ENCODE assay signal across 8 cellular contexts in the genomic region with DNA sequence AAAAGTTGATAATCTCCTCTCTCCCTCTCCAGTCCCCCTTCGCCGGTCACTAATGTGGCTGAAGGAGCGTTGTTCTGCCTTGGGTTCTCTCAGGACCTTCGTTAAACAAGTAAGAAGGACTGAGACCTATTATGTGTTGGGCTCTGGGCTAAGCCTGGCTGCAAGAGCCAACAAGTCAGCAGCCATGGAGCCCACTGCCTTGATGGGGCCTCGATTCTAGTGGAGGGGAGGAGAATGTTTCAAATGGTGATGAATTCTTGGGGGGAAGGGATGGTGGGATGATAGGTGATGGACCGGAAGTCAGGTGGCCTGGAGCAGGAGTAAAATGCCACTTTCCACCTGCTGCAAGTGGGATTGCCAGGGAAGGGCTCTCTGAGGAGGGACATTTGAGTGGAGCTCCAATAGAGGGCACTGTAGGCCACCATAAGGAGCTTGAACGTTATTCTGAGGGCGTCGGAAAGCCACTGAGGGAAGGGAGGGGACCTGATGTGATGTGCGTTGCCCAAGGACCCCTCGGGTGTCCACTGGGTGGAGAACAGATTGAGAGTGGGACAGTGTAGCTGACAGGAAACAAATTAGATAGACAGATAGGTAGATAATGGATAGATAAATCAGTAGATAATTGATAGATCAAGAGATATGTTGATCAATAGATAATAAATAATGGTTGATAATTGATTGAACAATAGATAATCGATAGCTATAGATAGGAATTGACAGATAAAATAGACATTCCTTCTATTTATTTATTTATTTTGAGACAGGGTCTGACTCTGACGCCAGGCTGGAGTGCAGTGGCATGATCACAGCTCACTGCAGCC. TPM values are rescaled to one million over a fixed set of nuclear protein-coding genes. Genes with fewer than 3 reads are reported as not detected.
DNase-seq lines count a peak whose midpoint lies in the region; ATAC-seq and TF ChIP-seq lines count a peak whose summit lies in the region.

No MANE protein-coding gene starts in this region.

- H3K27ac Mint-ChIP-seq in CD8-positive, alpha-beta T cell = no peak overlapping the region
- no peak overlapping the region for H3K27ac Mint-ChIP-seq in activated naive CD8-positive, alpha-beta T cell treated with anti-CD3 and anti-CD28 coated beads, Interleukin-2, amount 10 ng/mL, durations not matched to agents 7 days and 5 days
- H3K27ac Mint-ChIP-seq in stimulated activated naive B cell treated with anti-CD40 and anti-IgM and Interleukin-4, amounts not matched to agents 10 μg/mL and 1 μg/mL and 100 μg/mL, for 72 hours = peak overlapping the region; percentile 16

- intact Hi-C loops in CD8-positive, alpha-beta T cell (cut with DNase I, micrococcal nuclease) = loop anchor here (2.0 kb wide), 1 partner anchor 243 kb away; no protein-coding TSS in a partner anchor
- intact Hi-C loops in right cardiac atrium (cut with DNase I) = loop anchor here (2.0 to 10.0 kb wide), 5 partner anchors 63 to 440 kb away; a partner anchor contains a TSS

- CTCF ChIA-PET in CD8-positive, alpha-beta T cell (lab: Charles Lee) = interaction anchor here (0.5 to 8.1 kb wide), 39 partner anchors 9 to 806 kb away, joined by 3 to 131 read pairs (median 6); a partner anchor contains a TSS

- no peaks in the 10 kb centered on the region for H3K36me3 ChIP-seq in CD8-positive, alpha-beta T cell (ENCODE audit: insufficient read depth, low read length)
- no peaks in the 10 kb centered on the region for H3K36me3 ChIP-seq in H7 (replicated peaks; ENCODE audit: control insufficient read depth, insufficient read depth, low read length)

- H3K36me3 Mint-ChIP-seq in CD8-positive, alpha-beta T cell = no peaks in the 10 kb centered on the region
- no peaks in the 10 kb centered on the region for H3K36me3 Mint-ChIP-seq in activated naive CD8-positive, alpha-beta T cell treated with anti-CD3 and anti-CD28 coated beads, Interleukin-2, amount 10 ng/mL, durations not matched to agents 7 days and 5 days
- no peaks in the 10 kb centered on the region for H3K36me3 Mint-ChIP-seq in stimulated activated naive B cell treated with anti-CD40 and anti-IgM and Interleukin-4, amounts not matched to agents 10 μg/mL and 1 μg/mL and 100 μg/mL, for 72 hours

- no peak overlapping the region for H3K4me3 ChIP-seq in CD8-positive, alpha-beta T cell (ENCODE audit: low read depth, low read length)
- H3K4me3 ChIP-seq in H7 (ENCODE audit: insufficient read depth, low read depth, low read length) (no peak overlapping the region), right cardiac atrium (ENCODE audit: low read length) (no peak overlapping the region)

- no peaks in the 10 kb centered on the region for H3K27me3 ChIP-seq in CD8-positive, alpha-beta T cell (ENCODE audit: insufficient read depth, low read length)
- H3K27me3 ChIP-seq in H7 (ENCODE audit: control insufficient read depth, insufficient read depth, low read length) (no peaks in the 10 kb centered on the region), right cardiac atrium (ENCODE audit: control insufficient read depth, insufficient read depth) (no peaks in the 10 kb centered on the region)

- no peaks in the 10 kb centered on the region for H3K9me3 Mint-ChIP-seq in CD8-positive, alpha-beta T cell
- no peaks in the 10 kb centered on the region for H3K9me3 Mint-ChIP-seq in activated naive CD8-positive, alpha-beta T cell treated with anti-CD3 and anti-CD28 coated beads, Interleukin-2, amount 10 ng/mL, durations not matched to agents 7 days and 5 days
- H3K9me3 Mint-ChIP-seq in stimulated activated naive B cell treated with anti-CD40 and anti-IgM and Interleukin-4, amounts not matched to agents 10 μg/mL and 1 μg/mL and 100 μg/mL, for 72 hours = no peaks in the 10 kb centered on the region

- ATAC-seq in CD8-positive, alpha-beta T cell = peak; percentile 33
- no peak for ATAC-seq in activated naive CD8-positive, alpha-beta T cell treated with anti-CD3 and anti-CD28 coated beads, Interleukin-2, amount 10 ng/mL, durations not matched to agents 7 days and 5 days (ENCODE audit: low read depth)
- peak; percentile 29 to 42 for ATAC-seq in right cardiac atrium
- ATAC-seq in stimulated activated naive B cell treated with anti-CD40 and anti-IgM and Interleukin-4, amounts not matched to agents 10 μg/mL and 1 μg/mL and 100 μg/mL, for 72 hours (replicated peaks) = peak in 1 of 2 donors; percentile 56
- ATAC-seq in GM19395 (IDR thresholded peaks at IDR 0.05; ENCODE audit: unreplicated experiment) = no peak

- peak in 2 of 7 experiments; percentile 22 to 34 for DNase-seq in CD8-positive, alpha-beta T cell
- DNase-seq in H7 = peak; percentile 80
- peak; percentile 67 for DNase-seq in NCI-H748 (lab: John Stamatoyannopoulos, UW; ENCODE audit: unreplicated experiment)
- DNase-seq in activated naive CD8-positive, alpha-beta T cell treated with anti-CD3 and anti-CD28 coated beads, Interleukin-2, amount 10 ng/mL, durations not matched to agents 7 days and 5 days = peak; percentile 32
- DNase-seq in right cardiac atrium = peak in 1 of 3 donors; percentile 28
- DNase-seq in stimulated activated naive B cell treated with anti-CD40 and anti-IgM and Interleukin-4, amounts not matched to agents 10 μg/mL and 1 μg/mL and 100 μg/mL, for 72 hours = no peak
- no peak for DNase-seq in medulla oblongata (ENCODE audit: extremely low spot score)

- POLR2A ChIA-PET in CD8-positive, alpha-beta T cell (lab: Charles Lee) = no interaction called here
- POLR2A ChIA-PET in activated naive CD8-positive, alpha-beta T cell treated with anti-CD3 and anti-CD28 coated beads, Interleukin-2, amount 10 ng/mL, durations not matched to agents 7 days and 5 days (lab: Charles Lee) = interaction anchor here (0.6 to 1.0 kb wide), 3 partner anchors 53 to 149 kb away, joined by 3 to 5 read pairs (median 3); a partner anchor contains a TSS

- no peaks in the 10 kb centered on the region for H3K9me3 ChIP-seq in CD8-positive, alpha-beta T cell (ENCODE audit: low read length)
- no peaks in the 10 kb centered on the region for H3K9me3 ChIP-seq in right cardiac atrium (ENCODE audit: control insufficient read depth, low read length)

- peaks cover 3% of the 10 kb centered on the region for H3K27me3 Mint-ChIP-seq in CD8-positive, alpha-beta T cell (ENCODE audit: low read depth)
- peaks cover 14% of the 10 kb centered on the region for H3K27me3 Mint-ChIP-seq in activated naive CD8-positive, alpha-beta T cell treated with anti-CD3 and anti-CD28 coated beads, Interleukin-2, amount 10 ng/mL, durations not matched to agents 7 days and 5 days
- H3K27me3 Mint-ChIP-seq in stimulated activated naive B cell treated with anti-CD40 and anti-IgM and Interleukin-4, amounts not matched to agents 10 μg/mL and 1 μg/mL and 100 μg/mL, for 72 hours = peaks cover 7 to 12% of the 10 kb centered on the region in 2 donors

- peak; percentile 43 for TF ChIP-seq CTCF in CD8-positive, alpha-beta T cell (IDR thresholded peaks at IDR 0.05)

- no peak overlapping the region for H3K27ac ChIP-seq in CD8-positive, alpha-beta T cell (ENCODE audit: low read depth, low read length)
- no peak overlapping the region for H3K27ac ChIP-seq in right cardiac atrium (ENCODE audit: low read length)

- H3K4me1 Mint-ChIP-seq in CD8-positive, alpha-beta T cell (ENCODE audit: low read depth) = peaks cover 5% of the 10 kb centered on the region
- peaks cover 6% of the 10 kb centered on the region for H3K4me1 Mint-ChIP-seq in activated naive CD8-positive, alpha-beta T cell treated with anti-CD3 and anti-CD28 coated beads, Interleukin-2, amount 10 ng/mL, durations not matched to agents 7 days and 5 days
- peaks cover 7 to 18% of the 10 kb centered on the region in 2 donors for H3K4me1 Mint-ChIP-seq in stimulated activated naive B cell treated with anti-CD40 and anti-IgM and Interleukin-4, amounts not matched to agents 10 μg/mL and 1 μg/mL and 100 μg/mL, for 72 hours

- H3K4me3 Mint-ChIP-seq in CD8-positive, alpha-beta T cell = no peak overlapping the region
- H3K4me3 Mint-ChIP-seq in activated naive CD8-positive, alpha-beta T cell treated with anti-CD3 and anti-CD28 coated beads, Interleukin-2, amount 10 ng/mL, durations not matched to agents 7 days and 5 days = no peak overlapping the region
- no peak overlapping the region for H3K4me3 Mint-ChIP-seq in stimulated activated naive B cell treated with anti-CD40 and anti-IgM and Interleukin-4, amounts not matched to agents 10 μg/mL and 1 μg/mL and 100 μg/mL, for 72 hours

- 33% methylated on average over 13 of the region's 13 CpGs for WGBS in right cardiac atrium

- H3K4me1 ChIP-seq in CD8-positive, alpha-beta T cell (ENCODE audit: insufficient read depth, low read length) = peaks cover 7% of the 10 kb centered on the region
- no peaks in the 10 kb centered on the region for H3K4me1 ChIP-seq in right cardiac atrium (ENCODE audit: control insufficient read depth, insufficient read depth, low read length)

RNA-seq across cellular contexts. Expression of a gene that starts 18.3 kb away (rescaled TPM):
- not detected for total RNA-seq in CD8-positive, alpha-beta T cell
- 1.7 and 2.4 TPM in 2 replicates for total RNA-seq in H7 (2014; rRNA removed; shearing (Covaris generic))
- total RNA-seq in activated naive CD8-positive, alpha-beta T cell treated with anti-CD3 and anti-CD28 coated beads, Interleukin-2, amount 10 ng/mL, durations not matched to agents 7 days and 5 days = under 1 TPM in 1 of 2 experiments, not detected in 1; 0.14 TPM
- total RNA-seq in right cardiac atrium = 1 to 10 TPM; 3.8 to 6.5 (median 4.9) TPM
- polyA plus RNA-seq in right cardiac atrium = 5.9 TPM

Comparison
In these comparisons a context has a peak if more than half of its experiments do, and no peak if none do; other contexts are left out.
1. ATAC-seq: peak in CD8-positive, alpha-beta T cell (single experiment) and right cardiac atrium (2 of 2); none in activated naive CD8-positive, alpha-beta T cell treated with anti-CD3 and anti-CD28 coated beads, Interleukin-2, amount 10 ng/mL, durations not matched to agents 7 days and 5 days (single experiment) and GM19395 (single experiment).
2. DNase-seq: peak in H7 (single experiment), NCI-H748 (single experiment) and activated naive CD8-positive, alpha-beta T cell treated with anti-CD3 and anti-CD28 coated beads, Interleukin-2, amount 10 ng/mL, durations not matched to agents 7 days and 5 days (single experiment); none in stimulated activated naive B cell treated with anti-CD40 and anti-IgM and Interleukin-4, amounts not matched to agents 10 μg/mL and 1 μg/mL and 100 μg/mL, for 72 hours (single experiment) and medulla oblongata (single experiment).